9 cellular contexts compared by ENCODE assay signal in genomic region chr13:114235697-114236096, GRCh38. TPM values are rescaled to one million over a fixed set of nuclear protein-coding genes. Genes with fewer than 3 reads are reported as not detected.
DNase-seq lines count a peak whose midpoint lies in the region; ATAC-seq and TF ChIP-seq lines count a peak whose summit lies in the region.
"Had no signal": no experiment of that assay in that cellular context is flagged by ENCODE, and none has a peak within 500 bp of the region (broad histone marks: within the 10 kb centered on the region; RNA-seq: fewer than 3 reads in every experiment).

No MANE protein-coding gene starts in this region.

- peak overlapping the region; percentile 92 for H2AFZ ChIP-seq in smooth muscle cell (ENCODE audit: low read depth)

- intact Hi-C loops in right cardiac atrium (cut with DNase I): no loop called here

- 9% methylated on average over 10 of the region's 10 CpGs for WGBS in right cardiac atrium
- WGBS in smooth muscle cell (ENCODE audit: low lambda C conversion rate): 25% methylated on average over 10 of the region's 10 CpGs

- peak overlapping the region; percentile 89 for H3K4me2 ChIP-seq in smooth muscle cell

- POLR2A ChIA-PET in HEK293 (lab: Yijun Ruan, JAX): no interaction called here

- DNase-seq in WERI-Rb-1: no peak
- DNase-seq in right cardiac atrium: peak in 1 of 3 donors; percentile 48
- no peak for DNase-seq in smooth muscle cell (lab: John Stamatoyannopoulos, UW; ENCODE audit: unreplicated experiment)
- DNase-seq in hepatic stellate cell (ENCODE audit: low spot score): no peak
- DNase-seq in cerebellum (ENCODE audit: low spot score): no peak
- no peak for DNase-seq in NCI-H128 (lab: John Stamatoyannopoulos, UW; ENCODE audit: unreplicated experiment)

- H3K4me1 ChIP-seq in HEK293 (ENCODE audit: control insufficient read depth, insufficient read depth, low read length): no peaks in the 10 kb centered on the region
- H3K4me1 ChIP-seq in right cardiac atrium (ENCODE audit: control insufficient read depth, insufficient read depth, low read length): peaks cover 2% of the 10 kb centered on the region
- H3K4me1 ChIP-seq in smooth muscle cell (ENCODE audit: low read depth): peaks cover 8% of the 10 kb centered on the region

- CTCF ChIA-PET in HEK293 (lab: Yijun Ruan, JAX): no interaction called here

- H3K36me3 ChIP-seq in HEK293 (ENCODE audit: control insufficient read depth in 2 of 2, insufficient read depth in 1 of 2, low read length in 2 of 2) (peaks cover 23 to 39% of the 10 kb centered on the region in 2 experiments), WERI-Rb-1 (peaks cover 42% of the 10 kb centered on the region), smooth muscle cell (ENCODE audit: low read depth) (peaks cover 19% of the 10 kb centered on the region)

- H3K27me3 ChIP-seq in WERI-Rb-1 (ENCODE audit: insufficient read depth, low read depth, severe bottlenecking): no peaks in the 10 kb centered on the region
- no peaks in the 10 kb centered on the region for H3K27me3 ChIP-seq in right cardiac atrium (ENCODE audit: control insufficient read depth, insufficient read depth)
- H3K27me3 ChIP-seq in smooth muscle cell (ENCODE audit: low read depth): no peaks in the 10 kb centered on the region

- H3K4me3 ChIP-seq in HEK293 (ENCODE audit: low read depth, low read length): peak overlapping the region; percentile 84
- peak overlapping the region; percentile 95 for H3K4me3 ChIP-seq in WERI-Rb-1 (ENCODE audit: low read depth, low read length)
- peak overlapping the region; percentile 90 for H3K4me3 ChIP-seq in right cardiac atrium (ENCODE audit: low read length)
- peak overlapping the region; percentile 83 for H3K4me3 ChIP-seq in smooth muscle cell

- no peak overlapping the region for H3K27ac ChIP-seq in HEK293 (ENCODE audit: extremely low read depth, low read depth, low read length)
- peak overlapping the region; percentile 91 for H3K27ac ChIP-seq in WERI-Rb-1
- peak overlapping the region; percentile 61 for H3K27ac ChIP-seq in right cardiac atrium (ENCODE audit: low read length)
- H3K27ac ChIP-seq in smooth muscle cell (ENCODE audit: low read depth): no peak overlapping the region

- H3F3A ChIP-seq in smooth muscle cell (ENCODE audit: low read depth): no peaks in the 10 kb centered on the region

- H3K9me3 ChIP-seq in HEK293 (ENCODE audit: control insufficient read depth, insufficient read depth, low read depth, low read length) (no peaks in the 10 kb centered on the region), WERI-Rb-1 (ENCODE audit: severe bottlenecking) (peaks cover 8% of the 10 kb centered on the region), right cardiac atrium (ENCODE audit: control insufficient read depth, low read length) (no peaks in the 10 kb centered on the region), smooth muscle cell (replicated peaks; ENCODE audit: low read depth) (no peaks in the 10 kb centered on the region)

- H3K9ac ChIP-seq in smooth muscle cell (ENCODE audit: low read depth): peak overlapping the region; percentile 80

- H4K20me1 ChIP-seq in smooth muscle cell (ENCODE audit: low read depth): peaks cover 23% of the 10 kb centered on the region

- ATAC-seq in right cardiac atrium: peak in 1 of 2 donors; percentile 7
- ATAC-seq in HG03097 (IDR thresholded peaks at IDR 0.05; ENCODE audit: low FRiP score, unreplicated experiment): no peak

- H3K79me2 ChIP-seq in smooth muscle cell (ENCODE audit: low read depth): peaks cover 24% of the 10 kb centered on the region

- TF ChIP-seq CTCF in HEK293 (tag by site-specific recombination; IDR thresholded peaks at IDR 0.05) (no peak), WERI-Rb-1 (IDR thresholded peaks at IDR 0.05; ENCODE audit: low read depth, low read length) (no peak), smooth muscle cell (IDR thresholded peaks at IDR 0.05; ENCODE audit: borderline replicate concordance, insufficient read depth, poor library complexity, severe bottlenecking) (no peak)

TF ChIP-seq in HEK293, 187 proteins besides CTCF, POLR2A, EP300 and RAD21:
- TF ChIP-seq ZSCAN23 (tag by site-specific recombination; IDR thresholded peaks at IDR 0.05): no peak
- TF ChIP-seq PRDM10 (tag by site-specific recombination; IDR thresholded peaks at IDR 0.05): no peak
- no peak for TF ChIP-seq ZFP3 (tag by site-specific recombination; IDR thresholded peaks at IDR 0.05; ENCODE audit: low read depth)
- no peak for TF ChIP-seq BCL6B (tag by site-specific recombination; IDR thresholded peaks at IDR 0.05)
- no peak for TF ChIP-seq ZFP37 (tag by site-specific recombination; IDR thresholded peaks at IDR 0.05)
- TF ChIP-seq ZNF621 (tag by site-specific recombination; IDR thresholded peaks at IDR 0.05): no peak
- TF ChIP-seq ZSCAN4 (tag by site-specific recombination; IDR thresholded peaks at IDR 0.05): no peak
- no peak for TF ChIP-seq ZNF274 (IDR thresholded peaks at IDR 0.05; ENCODE audit: low read length)
- TF ChIP-seq ZNF274 (tag by site-specific recombination; IDR thresholded peaks at IDR 0.05; ENCODE audit: borderline replicate concordance): no peak
- TF ChIP-seq ZNF266 (tag by site-specific recombination; IDR thresholded peaks at IDR 0.05; ENCODE audit: low read depth): no peak

RNA-seq across cellular contexts. Expression of gene CDC16, which starts 1.0 kb away (rescaled TPM):
- total RNA-seq in right cardiac atrium (10 to 100 TPM; 35.6 to 52.7 (median 41.5) TPM), smooth muscle cell (43.8 and 60.7 TPM in 2 replicates), cerebellum (72.0 TPM)
- polyA plus RNA-seq in right cardiac atrium (39.0 TPM), smooth muscle cell (31.5 and 51.0 TPM in 2 replicates)

RNA-seq across cellular contexts. Expression of gene UPF3A, which starts 45.7 kb away (rescaled TPM):
- total RNA-seq in right cardiac atrium (10 to 100 TPM; 25.3 to 28.2 (median 26.5) TPM), smooth muscle cell (22.4 and 26.1 TPM in 2 replicates), cerebellum (86.5 TPM)
- polyA plus RNA-seq in right cardiac atrium (36.3 TPM), smooth muscle cell (34.1 and 46.6 TPM in 2 replicates)

RNA-seq across cellular contexts. Expression of gene CFAP97D2, which starts 56.6 kb away (rescaled TPM):
- total RNA-seq in right cardiac atrium (not detected), smooth muscle cell (not detected in 2 replicates), cerebellum (not detected)
- polyA plus RNA-seq in right cardiac atrium (not detected), smooth muscle cell (not detected in 2 replicates)
- total RNA-seq: HT1080 had no signal

Comparison
In these comparisons a context has a peak if more than half of its experiments do, and no peak if none do; other contexts are left out.
1. H3K27ac ChIP-seq: peak in WERI-Rb-1 (single experiment) and right cardiac atrium (single experiment); none in HEK293 (single experiment) and smooth muscle cell (single experiment).
2. Peak in every context shown above with its lines, with median percentiles within 50 percentile points of each other: H3K4me3 ChIP-seq.